In the genomic region with DNA sequence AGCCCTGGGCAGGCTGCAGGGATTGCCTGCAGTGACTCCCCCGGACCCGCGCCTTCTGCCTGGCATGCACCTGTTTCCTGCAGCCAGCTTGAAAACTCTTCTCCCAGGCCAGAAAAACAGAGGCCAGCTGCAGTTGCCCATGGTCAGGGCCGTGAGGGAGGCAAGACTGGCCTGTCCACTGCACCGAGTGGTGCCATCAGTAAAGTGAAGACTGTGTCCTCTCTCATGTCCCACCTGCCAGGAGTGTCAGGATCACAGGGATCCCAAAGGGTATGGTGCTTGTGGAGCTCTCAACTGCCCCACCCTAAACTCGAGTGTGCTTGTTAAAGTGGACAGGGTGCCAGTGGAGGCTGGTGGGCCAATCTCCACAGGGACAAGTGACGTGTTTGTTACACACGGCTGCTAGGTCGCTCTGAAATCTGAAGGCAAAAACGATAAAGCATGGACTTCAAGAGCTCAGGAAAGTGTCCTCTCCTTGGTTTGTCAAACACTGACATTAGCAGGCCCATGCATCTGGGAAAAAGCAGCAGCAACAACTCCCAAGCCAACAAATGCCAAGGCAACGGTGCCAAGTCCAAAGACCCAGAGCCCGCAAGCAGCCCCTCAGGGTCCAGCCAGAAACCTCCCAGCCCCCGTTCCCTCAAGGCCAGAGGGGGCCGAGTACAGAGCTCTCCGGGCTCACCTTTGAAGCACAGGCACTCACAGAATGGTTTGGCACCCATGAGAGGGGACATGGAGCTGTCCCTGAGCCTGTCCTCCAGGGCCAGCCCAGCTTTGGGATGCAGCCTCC, we compare ENCODE assay signal across 27 cellular contexts.
DNase-seq lines count a peak whose midpoint lies in the region; ATAC-seq and TF ChIP-seq lines count a peak whose summit lies in the region.
"Had no signal": no experiment of that assay in that cellular context is flagged by ENCODE, and none has a peak within 500 bp of the region (broad histone marks: within the 10 kb centered on the region; RNA-seq: fewer than 3 reads in every experiment).

No MANE protein-coding gene starts in this region.

- H3K79me2 ChIP-seq in trophoblast cell (ENCODE audit: control insufficient read depth, insufficient read depth, low read length, poor library complexity) = no peaks in the 10 kb centered on the region

- H3K9ac ChIP-seq in trophoblast cell (ENCODE audit: low read length) = no peak overlapping the region

- peaks cover 5% of the 10 kb centered on the region for H3K4me1 Mint-ChIP-seq in activated CD4-positive, alpha-beta memory T cell treated with anti-CD3 and anti-CD28 coated beads for 36 hours (ENCODE audit: low read depth)
- H3K4me1 Mint-ChIP-seq in activated CD4-positive, alpha-beta memory T cell treated with anti-CD3 and anti-CD28 coated beads, Interleukin-2, amount 10 ng/mL, durations not matched to agents 7 days and 5 days = peaks cover 3% of the 10 kb centered on the region

- no peaks in the 10 kb centered on the region for H3K79me1 ChIP-seq in trophoblast cell (ENCODE audit: low read length)

- H3K27me3 Mint-ChIP-seq in activated CD4-positive, alpha-beta memory T cell treated with anti-CD3 and anti-CD28 coated beads for 36 hours = no peaks in the 10 kb centered on the region
- no peaks in the 10 kb centered on the region for H3K27me3 Mint-ChIP-seq in activated CD4-positive, alpha-beta memory T cell treated with anti-CD3 and anti-CD28 coated beads, Interleukin-2, amount 10 ng/mL, durations not matched to agents 7 days and 5 days
- H3K27me3 Mint-ChIP-seq: activated naive CD4-positive, alpha-beta T cell treated with anti-CD3 and anti-CD28 coated beads, Interleukin-2, amount 50 U/mL, for 24 hours; CD4-positive, alpha-beta T cell had no signal

- no peak overlapping the region for H4K8ac ChIP-seq in trophoblast cell (ENCODE audit: low read depth, low read length)

- no peak overlapping the region for H3K18ac ChIP-seq in trophoblast cell (ENCODE audit: low read length)

- no peak overlapping the region for H3K4me3 ChIP-seq in left lung
- H3K4me3 ChIP-seq in psoas muscle = no peak overlapping the region
- H3K4me3 ChIP-seq in trophoblast cell (ENCODE audit: low read depth, low read length) = no peak overlapping the region
- H3K4me3 ChIP-seq: ascending aorta, cardiac muscle cell, esophagus squamous epithelium, thoracic aorta had no signal

- WGBS in psoas muscle, 3 donors = 68 to 86% (median 70%) methylated on average over 15 of the region's 15 CpGs
- WGBS in trophoblast cell (ENCODE audit: extremely low coverage, insufficient coverage, insufficient read length) = no CpG with 5 or more reads among the region's 15 CpGs

- H3K27ac ChIP-seq in left lung = no peak overlapping the region
- peak overlapping the region; percentile 46 for H3K27ac ChIP-seq in psoas muscle
- no peak overlapping the region for H3K27ac ChIP-seq in trophoblast cell (ENCODE audit: low read depth, low read length)
- H3K27ac ChIP-seq: ascending aorta, cardiac muscle cell, esophagus squamous epithelium, thoracic aorta had no signal

- no peak overlapping the region for H2AK5ac ChIP-seq in trophoblast cell (ENCODE audit: low read length)

- no peak overlapping the region for H2BK5ac ChIP-seq in trophoblast cell (ENCODE audit: low read depth, low read length, poor library complexity)

- ATAC-seq in left lung (peak; percentile 60), psoas muscle (peak in 2 of 4 donors; percentile 9 to 14), HG03460 (IDR thresholded peaks at IDR 0.05; ENCODE audit: unreplicated experiment) (no peak)
- ATAC-seq: PC-3 had no signal

- no peak overlapping the region for H2BK12ac ChIP-seq in trophoblast cell (ENCODE audit: low read length)

- no peak overlapping the region for H3K4ac ChIP-seq in trophoblast cell (ENCODE audit: low read depth, low read length)

- no peak overlapping the region for H3K14ac ChIP-seq in trophoblast cell (ENCODE audit: low read length)

- no peak overlapping the region for H2BK120ac ChIP-seq in trophoblast cell (ENCODE audit: insufficient read depth, low read length, poor library complexity)

- peaks cover 0 to 3% of the 10 kb centered on the region in 2 donors for H3K4me1 ChIP-seq in left lung
- peaks cover 7% of the 10 kb centered on the region for H3K4me1 ChIP-seq in psoas muscle
- peaks cover 2 to 3% of the 10 kb centered on the region in 2 experiments for H3K4me1 ChIP-seq in trophoblast cell (ENCODE audit: control insufficient read depth in 1 of 2, insufficient read depth in 2 of 2, low read length in 2 of 2)
- H3K4me1 ChIP-seq: ascending aorta, esophagus squamous epithelium had no signal

- TF ChIP-seq CTCF in left lung (IDR thresholded peaks at IDR 0.05) (no peak), psoas muscle (IDR thresholded peaks at IDR 0.05) (no peak)

- CTCF ChIA-PET in activated CD4-positive, alpha-beta memory T cell treated with anti-CD3 and anti-CD28 coated beads for 36 hours (lab: Charles Lee) = no interaction called here
- CTCF ChIA-PET in activated CD4-positive, alpha-beta memory T cell treated with anti-CD3 and anti-CD28 coated beads, Interleukin-2, amount 10 ng/mL, durations not matched to agents 7 days and 5 days (lab: Charles Lee) = no interaction called here

- H3K27me3 ChIP-seq in left lung (no peaks in the 10 kb centered on the region), psoas muscle (ENCODE audit: insufficient read depth in 3 of 3, low read length in 2 of 3) (no peaks in the 10 kb centered on the region), trophoblast cell (ENCODE audit: insufficient read depth, low read length) (no peaks in the 10 kb centered on the region)
- H3K27me3 ChIP-seq: ascending aorta, cardiac muscle cell, esophagus squamous epithelium had no signal

- no peak overlapping the region for H4K91ac ChIP-seq in trophoblast cell (ENCODE audit: low read depth, low read length)

- no peak overlapping the region for H4K12ac ChIP-seq in trophoblast cell (ENCODE audit: low read depth, low read length)

- POLR2A ChIA-PET in activated CD4-positive, alpha-beta memory T cell treated with anti-CD3 and anti-CD28 coated beads for 36 hours (lab: Charles Lee) = no interaction called here
- POLR2A ChIA-PET in activated CD4-positive, alpha-beta memory T cell treated with anti-CD3 and anti-CD28 coated beads, Interleukin-2, amount 10 ng/mL, durations not matched to agents 7 days and 5 days (lab: Charles Lee) = interaction anchor here (0.6 kb wide), 1 partner anchor 555 kb away, joined by 3 read pairs; no protein-coding TSS in a partner anchor

- no peak overlapping the region for H3K23ac ChIP-seq in trophoblast cell (ENCODE audit: low read length)

- peaks cover 0 to 62% of the 10 kb centered on the region in 2 donors for H3K36me3 ChIP-seq in left lung
- H3K36me3 ChIP-seq in psoas muscle (ENCODE audit: insufficient read depth in 1 of 2, low read depth in 1 of 2) = peaks cover 0 to 71% of the 10 kb centered on the region in 2 donors
- H3K36me3 ChIP-seq in trophoblast cell (ENCODE audit: control insufficient read depth in 1 of 2, insufficient read depth in 2 of 2, low read length in 2 of 2) = peaks cover 9 to 10% of the 10 kb centered on the region in 2 experiments
- H3K36me3 ChIP-seq: cardiac muscle cell had no signal

- H3K27ac Mint-ChIP-seq in activated CD4-positive, alpha-beta memory T cell treated with anti-CD3 and anti-CD28 coated beads for 36 hours = no peak overlapping the region
- H3K27ac Mint-ChIP-seq in activated CD4-positive, alpha-beta memory T cell treated with anti-CD3 and anti-CD28 coated beads, Interleukin-2, amount 10 ng/mL, durations not matched to agents 7 days and 5 days = no peak overlapping the region
- H3K27ac Mint-ChIP-seq: activated naive CD4-positive, alpha-beta T cell treated with anti-CD3 and anti-CD28 coated beads, Interleukin-2, amount 50 U/mL, for 24 hours; CD4-positive, alpha-beta T cell; immature natural killer cell; nephron progenitor cell had no signal

- H3K36me3 Mint-ChIP-seq in activated CD4-positive, alpha-beta memory T cell treated with anti-CD3 and anti-CD28 coated beads for 36 hours = peaks cover 22% of the 10 kb centered on the region
- H3K36me3 Mint-ChIP-seq in activated CD4-positive, alpha-beta memory T cell treated with anti-CD3 and anti-CD28 coated beads, Interleukin-2, amount 10 ng/mL, durations not matched to agents 7 days and 5 days (ENCODE audit: low read depth) = peaks cover 54% of the 10 kb centered on the region

- no peak overlapping the region for H3K4me2 ChIP-seq in trophoblast cell (ENCODE audit: low read length)

- H3K9me3 ChIP-seq in left lung = peaks cover 0 to 6% of the 10 kb centered on the region in 2 donors
- peaks cover 3% of the 10 kb centered on the region for H3K9me3 ChIP-seq in psoas muscle
- peaks cover 8% of the 10 kb centered on the region for H3K9me3 ChIP-seq in trophoblast cell (ENCODE audit: insufficient read depth, low read depth, low read length)
- H3K9me3 ChIP-seq: ascending aorta, thoracic aorta had no signal

- peak; percentile 4 for DNase-seq in activated CD4-positive, alpha-beta memory T cell treated with anti-CD3 and anti-CD28 coated beads for 36 hours
- DNase-seq in activated CD4-positive, alpha-beta memory T cell treated with anti-CD3 and anti-CD28 coated beads, Interleukin-2, amount 10 ng/mL, durations not matched to agents 7 days and 5 days = no peak
- DNase-seq in D341Med (ENCODE audit: low spot score) (peak; percentile 3), left lung (peak in 1 of 2 donors; percentile 25), psoas muscle (no peak), UCSD-AML1 (lab: John Stamatoyannopoulos, UW; ENCODE audit: unreplicated experiment) (no peak), trophoblast cell (no peak)
- DNase-seq: activated CD4-positive, alpha-beta T cell treated with anti-CD3 and anti-CD28 coated beads for 4 hours; CD4-positive, alpha-beta T cell; esophagus squamous epithelium; hypothalamus; immature natural killer cell; Kasumi-1; NCI-H1048; NCI-H187 treated with DMSO at 0.1 percent for 48 hours; NCI-H524 treated with DMSO at 0.1 percent for 48 hours; nephron progenitor cell; NK-92 treated with Interleukin-12 subunit alpha and Interleukin-12 subunit beta, amount 100 ng/mL, for 24 hours; PC-3; Right ventricle myocardium superior; stimulated activated CD4-positive, alpha-beta T cell treated with anti-CD3 and anti-CD28 coated beads, Interleukin-15, amount 100 ng/mL, for 24 hours; stimulated activated naive CD4-positive, alpha-beta T cell treated with Interleukin-2 at 50 U/mL for 16 hours had no signal

- H2AFZ ChIP-seq in trophoblast cell (ENCODE audit: insufficient read depth, low read length, poor library complexity) = no peak overlapping the region

- intact Hi-C loops in activated CD4-positive, alpha-beta memory T cell treated with anti-CD3 and anti-CD28 coated beads for 36 hours (cut with micrococcal nuclease) = no loop called here
- intact Hi-C loops in left lung (cut with DNase I) = no loop called here
- intact Hi-C loops in psoas muscle (cut with DNase I) = no loop called here

- H3K4me3 Mint-ChIP-seq in activated CD4-positive, alpha-beta memory T cell treated with anti-CD3 and anti-CD28 coated beads for 36 hours = no peak overlapping the region
- no peak overlapping the region for H3K4me3 Mint-ChIP-seq in activated CD4-positive, alpha-beta memory T cell treated with anti-CD3 and anti-CD28 coated beads, Interleukin-2, amount 10 ng/mL, durations not matched to agents 7 days and 5 days
- H3K4me3 Mint-ChIP-seq: activated naive CD4-positive, alpha-beta T cell treated with anti-CD3 and anti-CD28 coated beads, Interleukin-2, amount 50 U/mL, for 24 hours; CD4-positive, alpha-beta T cell; immature natural killer cell; nephron progenitor cell had no signal

- no peaks in the 10 kb centered on the region for H3K9me3 Mint-ChIP-seq in activated CD4-positive, alpha-beta memory T cell treated with anti-CD3 and anti-CD28 coated beads for 36 hours
- peaks cover 2% of the 10 kb centered on the region for H3K9me3 Mint-ChIP-seq in activated CD4-positive, alpha-beta memory T cell treated with anti-CD3 and anti-CD28 coated beads, Interleukin-2, amount 10 ng/mL, durations not matched to agents 7 days and 5 days
- H3K9me3 Mint-ChIP-seq: activated naive CD4-positive, alpha-beta T cell treated with anti-CD3 and anti-CD28 coated beads, Interleukin-2, amount 50 U/mL, for 24 hours; CD4-positive, alpha-beta T cell had no signal

Comparison
In these comparisons a context has a peak if more than half of its experiments do, and no peak if none do; other contexts are left out.
1. DNase-seq: peak in activated CD4-positive, alpha-beta memory T cell treated with anti-CD3 and anti-CD28 coated beads for 36 hours (single experiment) and D341Med (single experiment); none in activated CD4-positive, alpha-beta memory T cell treated with anti-CD3 and anti-CD28 coated beads, Interleukin-2, amount 10 ng/mL, durations not matched to agents 7 days and 5 days (single experiment), psoas muscle (0 of 2), UCSD-AML1 (single experiment) and trophoblast cell (0 of 2).